In the genomic region with DNA sequence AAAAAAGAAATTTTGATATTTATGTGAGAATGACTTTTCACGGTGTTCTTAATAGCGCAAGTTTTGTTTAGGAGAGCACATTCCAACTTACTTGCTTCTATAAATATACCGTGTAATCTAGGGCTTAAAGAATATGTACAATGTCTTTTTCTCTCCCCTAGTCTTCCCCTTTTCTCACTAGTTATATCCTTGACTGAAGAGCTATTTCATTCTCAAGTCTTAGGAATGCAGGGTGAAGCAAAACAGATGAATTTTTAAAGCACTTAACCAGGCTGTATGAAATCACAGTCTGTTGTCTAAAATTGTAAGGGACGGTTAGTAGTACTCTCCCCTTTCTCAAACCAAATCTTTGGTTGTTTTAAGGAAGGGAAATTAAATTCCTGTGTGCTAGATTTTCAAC, we compare ENCODE assay signal across 22 cellular contexts. TPM values are rescaled to one million over a fixed set of nuclear protein-coding genes. Genes with fewer than 3 reads are reported as not detected.
DNase-seq lines count a peak whose midpoint lies in the region; ATAC-seq, FAIRE-seq and TF ChIP-seq lines count a peak whose summit lies in the region.
"Had no signal": no experiment of that assay in that cellular context is flagged by ENCODE, and none has a peak within 500 bp of the region (broad histone marks: within the 10 kb centered on the region; RNA-seq: fewer than 3 reads in every experiment).

No MANE protein-coding gene starts in this region.

- no peaks in the 10 kb centered on the region for H3K9me3 Mint-ChIP-seq in astrocyte (ENCODE audit: unreplicated experiment)
- H3K9me3 Mint-ChIP-seq in immature natural killer cell = no peaks in the 10 kb centered on the region
- H3K9me3 Mint-ChIP-seq: activated naive CD4-positive, alpha-beta T cell treated with anti-CD3 and anti-CD28 coated beads, Interleukin-2, amount 10 ng/mL, durations not matched to agents 7 days and 5 days; brain; H9 had no signal

- H3K27me3 ChIP-seq in astrocyte (ENCODE audit: insufficient read depth, low read length) = no peaks in the 10 kb centered on the region
- H3K27me3 ChIP-seq: esophagus muscularis mucosa, heart right ventricle, neutrophil, right lobe of liver, vagina had no signal

- FAIRE-seq in astrocyte (lab: Jason Lieb, UNC) (peak; percentile 50), urothelium cell line (lab: Jason Lieb, UNC) (no peak)
- FAIRE-seq: kidney had no signal

- H3K4me1 Mint-ChIP-seq in astrocyte (ENCODE audit: low read depth, unreplicated experiment) (peaks cover 8% of the 10 kb centered on the region), immature natural killer cell (peaks cover 0 to 6% of the 10 kb centered on the region in 2 donors)
- H3K4me1 Mint-ChIP-seq: activated naive CD4-positive, alpha-beta T cell treated with anti-CD3 and anti-CD28 coated beads, Interleukin-2, amount 10 ng/mL, durations not matched to agents 7 days and 5 days; H9 had no signal

- no peak for TF ChIP-seq CTCF in astrocyte (IDR thresholded peaks at IDR 0.05; ENCODE audit: insufficient read depth, low read depth, low read length)

- H3K9me3 ChIP-seq in astrocyte (ENCODE audit: insufficient read depth, low read depth, low read length) = no peaks in the 10 kb centered on the region
- H3K9me3 ChIP-seq: esophagus muscularis mucosa, heart right ventricle, neutrophil, right lobe of liver, vagina had no signal

- in situ Hi-C loops in ACHN (cut with HindIII; ENCODE audit: low pct_ligation_motif_present, low pct_unique_long_range_greater_than_20kb, low sequenced_read_pairs) = no loop called here

- DNase-seq in ACHN (peak; percentile 66), GM04503 (ENCODE audit: low read depth) (peak; percentile 30), astrocyte (ENCODE audit: low read depth) (peak; percentile 47), kidney glomerular epithelial cell (lab: John Stamatoyannopoulos, UW) (peak; percentile 14), urothelium cell line (ENCODE audit: low spot score) (no peak), immature natural killer cell (no peak), globus pallidus (ENCODE audit: low spot score) (no peak)
- DNase-seq: activated CD4-positive, alpha-beta T cell treated with anti-CD3 and anti-CD28 coated beads, Interleukin-2, amount 50 U/mL, for 1 hour; activated naive CD4-positive, alpha-beta T cell treated with anti-CD3 and anti-CD28 coated beads, Interleukin-2, amount 10 ng/mL, durations not matched to agents 7 days and 5 days; H9; heart right ventricle; kidney; NCI-H1105 treated with DMSO at 0.1 percent for 48 hours; NCI-H2107; NCI-H774; right lobe of liver; stimulated activated CD4-positive, alpha-beta T cell treated with anti-CD3 and anti-CD28 coated beads, Interleukin-1b, Interleukin-23, amount 100 ng/mL, for 48 hours had no signal

- peaks cover 8% of the 10 kb centered on the region for H3K4me1 ChIP-seq in astrocyte (ENCODE audit: insufficient read depth, low read length)
- H3K4me1 ChIP-seq: esophagus muscularis mucosa, right lobe of liver, vagina had no signal

- H3K27ac Mint-ChIP-seq in astrocyte (ENCODE audit: unreplicated experiment) = peak overlapping the region; percentile 99
- no peak overlapping the region for H3K27ac Mint-ChIP-seq in immature natural killer cell
- H3K27ac Mint-ChIP-seq: activated naive CD4-positive, alpha-beta T cell treated with anti-CD3 and anti-CD28 coated beads, Interleukin-2, amount 10 ng/mL, durations not matched to agents 7 days and 5 days had no signal

- H3K36me3 ChIP-seq in astrocyte (ENCODE audit: insufficient read depth, low read length) = no peaks in the 10 kb centered on the region

- H3K27me3 Mint-ChIP-seq in astrocyte (ENCODE audit: low read depth, unreplicated experiment) (no peaks in the 10 kb centered on the region), immature natural killer cell (ENCODE audit: low read depth in 3 of 3) (no peaks in the 10 kb centered on the region)
- H3K27me3 Mint-ChIP-seq: activated naive CD4-positive, alpha-beta T cell treated with anti-CD3 and anti-CD28 coated beads, Interleukin-2, amount 10 ng/mL, durations not matched to agents 7 days and 5 days; brain had no signal

- no peak for ATAC-seq in GM18511 (IDR thresholded peaks at IDR 0.05; ENCODE audit: unreplicated experiment)

- H3K9ac ChIP-seq in astrocyte (ENCODE audit: low read length) = peak overlapping the region; percentile 25

- peak overlapping the region; percentile 51 for H3K27ac ChIP-seq in astrocyte (ENCODE audit: low read depth, low read length)
- H3K27ac ChIP-seq: esophagus muscularis mucosa, heart right ventricle, neutrophil, right lobe of liver, vagina had no signal

- no peak overlapping the region for H3K4me3 ChIP-seq in astrocyte (ENCODE audit: insufficient read depth, low read depth, low read length)
- H3K4me3 ChIP-seq: esophagus muscularis mucosa, heart right ventricle, right lobe of liver, vagina had no signal

- no peaks in the 10 kb centered on the region for H3K79me2 ChIP-seq in astrocyte (ENCODE audit: insufficient read depth, low read length)

- peak overlapping the region; percentile 43 for H3K4me2 ChIP-seq in astrocyte (ENCODE audit: low read length)

- no peak overlapping the region for H2AFZ ChIP-seq in astrocyte (ENCODE audit: low read depth, low read length)

- H3K4me3 Mint-ChIP-seq in astrocyte (ENCODE audit: unreplicated experiment) (no peak overlapping the region), immature natural killer cell (no peak overlapping the region)
- H3K4me3 Mint-ChIP-seq: activated naive CD4-positive, alpha-beta T cell treated with anti-CD3 and anti-CD28 coated beads, Interleukin-2, amount 10 ng/mL, durations not matched to agents 7 days and 5 days; brain; H9 had no signal

- H4K20me1 ChIP-seq in astrocyte (ENCODE audit: insufficient read depth, low read length) = no peaks in the 10 kb centered on the region

- H3K36me3 Mint-ChIP-seq in astrocyte (ENCODE audit: low read depth, unreplicated experiment) = peaks cover 4% of the 10 kb centered on the region
- peaks cover 15 to 35% (median 22%) of the 10 kb centered on the region in 3 donors for H3K36me3 Mint-ChIP-seq in immature natural killer cell

RNA-seq across cellular contexts. Expression of a gene that starts 29.6 kb away (rescaled TPM):
- total RNA-seq in astrocyte = 29.6 and 30.4 TPM in 2 replicates
- 10 to 100 TPM in 1 of 3 donors, 1 to 10 TPM in 2; 7.3 to 10.6 (median 7.5) TPM for polyA plus RNA-seq in immature natural killer cell

Comparison
In these comparisons a context has a peak if more than half of its experiments do, and no peak if none do; other contexts are left out.
1. DNase-seq: peak in ACHN (single experiment), GM04503 (single experiment), astrocyte (single experiment) and kidney glomerular epithelial cell (single experiment); none in urothelium cell line (single experiment), immature natural killer cell (0 of 3) and globus pallidus (single experiment).